12 cellular contexts compared by ENCODE assay signal in genomic region chr16:84746875-84747274, GRCh38. TPM values are rescaled to one million over a fixed set of nuclear protein-coding genes. Genes with fewer than 3 reads are reported as not detected.
DNase-seq lines count a peak whose midpoint lies in the region; ATAC-seq, FAIRE-seq and TF ChIP-seq lines count a peak whose summit lies in the region.
"Had no signal": no experiment of that assay in that cellular context is flagged by ENCODE, and none has a peak within 500 bp of the region (broad histone marks: within the 10 kb centered on the region; RNA-seq: fewer than 3 reads in every experiment).

No MANE protein-coding gene starts in this region.

- peaks cover 16% of the 10 kb centered on the region for H3K4me1 Mint-ChIP-seq in activated T-helper 17 cell treated with anti-CD3 and anti-CD28 coated beads, Interleukin-2, amount 50 U/mL, for 72 hours

- H3K9me3 Mint-ChIP-seq in activated T-helper 17 cell treated with anti-CD3 and anti-CD28 coated beads, Interleukin-2, amount 50 U/mL, for 72 hours = no peaks in the 10 kb centered on the region

- H3K36me3 ChIP-seq in GM06990 (ENCODE audit: control insufficient read depth, insufficient read depth, low read length) (peaks cover 3% of the 10 kb centered on the region; the same call in 1 of the 2 replicates), H1 (ENCODE audit: control insufficient read depth in 2 of 4, insufficient read depth in 4 of 4, low read length in 3 of 4) (peaks cover 0 to 17% (median 5%) of the 10 kb centered on the region in 4 experiments; a peak in 4 of 8 replicates)

- H3K4me3 ChIP-seq in GM06990 (replicated peaks; ENCODE audit: low read depth, low read length) (no peak overlapping the region), NB4 (ENCODE audit: low read depth, low read length) (no peak overlapping the region), H1 (ENCODE audit: extremely low read depth in 1 of 4, insufficient read depth in 2 of 4, low read depth in 3 of 4, low read length in 4 of 4) (no peak overlapping the region), retinal pigment epithelial cell (ENCODE audit: low read length) (no peak overlapping the region)

- no peak overlapping the region for H3K4ac ChIP-seq in H1 (replicated peaks; ENCODE audit: insufficient read length, low read depth, low read length)

- WGBS in H1 (ENCODE audit: extremely low coverage in 1 of 2, insufficient coverage in 1 of 2, insufficient read length in 1 of 2, insufficient replicate concordance in 2 of 2, low coverage in 1 of 2, low lambda C conversion rate in 2 of 2, missing lambda C conversion rate in 1 of 2), 2 experiments = 93% methylated on average over 11 of the region's 11 CpGs; no CpG with 5 or more reads in 1 of the 2 experiments

- H3K23ac ChIP-seq in H1 (ENCODE audit: insufficient read length) = no peak overlapping the region

- TF ChIP-seq POLR2A in NB4 (IDR thresholded peaks at IDR 0.05; ENCODE audit: extremely low read depth, insufficient read length) = no peak
- no peak for TF ChIP-seq POLR2A in H1 (IDR thresholded peaks at IDR 0.05; ENCODE audit: control extremely low read depth in 1 of 2, low read depth in 2 of 2, low read length in 2 of 2)

- no peak overlapping the region for H2AFZ ChIP-seq in H1 (ENCODE audit: low read length)

- no peak for ATAC-seq in activated T-helper 17 cell treated with anti-CD3 and anti-CD28 coated beads, Interleukin-2, amount 50 U/mL, for 72 hours (replicated peaks)
- ATAC-seq in stimulated activated naive CD8-positive, alpha-beta T cell treated with anti-CD3 and anti-CD28 coated beads, Interleukin-15, Interleukin-2, amounts not matched to agents 100 U/mL and 50 U/mL, for 24 hours = no peak

- no peak for TF ChIP-seq EP300 in H1 (IDR thresholded peaks at IDR 0.05; ENCODE audit: borderline replicate concordance in 1 of 2, low read depth in 2 of 2, low read length in 2 of 2)

- H3K79me1 ChIP-seq in H1 (ENCODE audit: low read depth, low read length) = peaks cover 6% of the 10 kb centered on the region

- no peaks in the 10 kb centered on the region for H3K27me3 Mint-ChIP-seq in activated T-helper 17 cell treated with anti-CD3 and anti-CD28 coated beads, Interleukin-2, amount 50 U/mL, for 72 hours

- H2BK120ac ChIP-seq in H1 (replicated peaks; ENCODE audit: low read depth, low read length) = no peak overlapping the region

- FAIRE-seq in H1 (lab: Jason Lieb, UNC) = no peak

- H3K23me2 ChIP-seq in H1 (ENCODE audit: low read depth, low read length) = no peaks in the 10 kb centered on the region

- H4K20me1 ChIP-seq in H1 (replicated peaks in 1 of 2; ENCODE audit: control insufficient read depth in 1 of 2, insufficient read depth in 2 of 2, low read length in 2 of 2) = peaks cover 17 to 24% of the 10 kb centered on the region in 2 experiments

- no peak overlapping the region for H3K18ac ChIP-seq in H1 (ENCODE audit: extremely low read depth, low read length)

- no peak overlapping the region for H3K14ac ChIP-seq in H1 (ENCODE audit: insufficient read length)

- DNase-seq in GM06990 (ENCODE audit: extremely low read depth, insufficient read length) (no peak), NB4 (ENCODE audit: low read depth) (peak; percentile 47), H1 (ENCODE audit: low read depth in 1 of 2, low spot score in 2 of 2) (no peak), retinal pigment epithelial cell (ENCODE audit: low read depth) (no peak), NCI-H2171 treated with DMSO at 0.1 percent for 48 hours (lab: John Stamatoyannopoulos, UW) (no peak)
- no peak for DNase-seq in stimulated activated naive CD8-positive, alpha-beta T cell treated with anti-CD3 and anti-CD28 coated beads, Interleukin-15, Interleukin-2, amounts not matched to agents 100 U/mL and 50 U/mL, for 24 hours
- DNase-seq: activated CD8-positive, alpha-beta memory T cell treated with anti-CD3 and anti-CD28 coated beads, Interleukin-2, amount 50 U/mL, for 48 hours; anterior cingulate cortex; NCI-H2029 treated with DMSO at 0.1 percent for 48 hours; stimulated activated CD4-positive, alpha-beta T cell treated with anti-CD3 and anti-CD28 coated beads, Interleukin-15, amount 100 ng/mL, for 24 hours; T-helper 9 cell had no signal

- no peak overlapping the region for H2AK5ac ChIP-seq in H1 (ENCODE audit: low read depth, low read length)

- POLR2A ChIA-PET in H1 (lab: Charles Lee; ENCODE audit: partially characterized antibody) = interaction anchor here (0.6 to 0.9 kb wide), 2 partner anchors 59 to 100 kb away, joined by 3 read pairs; no protein-coding TSS in a partner anchor

- H3K27me3 ChIP-seq in GM06990 (replicated peaks; ENCODE audit: control insufficient read depth, insufficient read depth, low read length) (no peaks in the 10 kb centered on the region), H1 (replicated peaks in 1 of 4; ENCODE audit: control insufficient read depth in 3 of 4, extremely low read depth in 1 of 4, insufficient read depth in 3 of 4, low read length in 3 of 4) (no peaks in the 10 kb centered on the region)

- no peak overlapping the region for H2BK15ac ChIP-seq in H1 (ENCODE audit: low read length)

- H2BK5ac ChIP-seq in H1 (ENCODE audit: low read depth, low read length) = no peak overlapping the region

- H4K91ac ChIP-seq in H1 (replicated peaks; ENCODE audit: insufficient read length, low read length) = no peak overlapping the region

- H3K56ac ChIP-seq in H1 (replicated peaks; ENCODE audit: insufficient read length, low read depth, low read length) = no peak overlapping the region

- H3K27ac ChIP-seq in H1 (ENCODE audit: low read depth, low read length) = no peak overlapping the region

- peaks cover 77% of the 10 kb centered on the region for H3K36me3 Mint-ChIP-seq in activated T-helper 17 cell treated with anti-CD3 and anti-CD28 coated beads, Interleukin-2, amount 50 U/mL, for 72 hours (ENCODE audit: low read depth)

- CTCF ChIA-PET in H1 (lab: Charles Lee; ENCODE audit: partially characterized antibody) = interaction anchor here (0.6 to 4.3 kb wide), 35 partner anchors 8 to 493 kb away, joined by 3 to 43 read pairs (median 4); no protein-coding TSS in a partner anchor

- no peak overlapping the region for H2BK12ac ChIP-seq in H1 (ENCODE audit: low read depth, low read length)

- no peak overlapping the region for H3K4me3 Mint-ChIP-seq in activated T-helper 17 cell treated with anti-CD3 and anti-CD28 coated beads, Interleukin-2, amount 50 U/mL, for 72 hours

- no peak overlapping the region for H3K4me2 ChIP-seq in H1 (ENCODE audit: insufficient read depth in 1 of 2, low read depth in 2 of 2, low read length in 2 of 2)

- H3K9me3 ChIP-seq in H1 (ENCODE audit: insufficient read depth in 2 of 2, low read depth in 1 of 2, low read length in 1 of 2) = no peaks in the 10 kb centered on the region

- no peak overlapping the region; a peak in 1 of 7 replicates for H3K9ac ChIP-seq in H1 (replicated peaks in 1 of 4; ENCODE audit: extremely low read depth in 1 of 4, low read depth in 3 of 4, low read length in 3 of 4)

- no peak; a peak in 1 of 4 replicates for TF ChIP-seq RAD21 in H1 (IDR thresholded peaks at IDR 0.05 in 1 of 2, conservative IDR thresholded peaks at IDR 0.05 in 1 of 2; ENCODE audit: low read depth in 2 of 2, low read length in 2 of 2)

- H3K79me2 ChIP-seq in H1 (ENCODE audit: control insufficient read depth in 1 of 2, insufficient read depth in 2 of 2, low read length in 2 of 2) = peaks cover 0 to 96% of the 10 kb centered on the region in 2 experiments; a peak in 3 of 4 replicates

- H3K27ac Mint-ChIP-seq in activated T-helper 17 cell treated with anti-CD3 and anti-CD28 coated beads, Interleukin-2, amount 50 U/mL, for 72 hours = no peak overlapping the region

- no peaks in the 10 kb centered on the region; a peak in 1 of 7 replicates for H3K4me1 ChIP-seq in H1 (replicated peaks in 1 of 4; ENCODE audit: control insufficient read depth in 3 of 4, insufficient read depth in 4 of 4, low read length in 3 of 4)

- no peak overlapping the region for H4K8ac ChIP-seq in H1 (ENCODE audit: extremely low read depth, insufficient read depth, low read length)

- no peak overlapping the region for H2BK20ac ChIP-seq in H1 (ENCODE audit: low read length)

- H4K5ac ChIP-seq in H1 (ENCODE audit: insufficient read length, low read depth, low read length) = no peak overlapping the region

- TF ChIP-seq CTCF in GM06990 (IDR thresholded peaks at IDR 0.05; ENCODE audit: insufficient read depth, low read length, poor library complexity, severe bottlenecking) (peak; percentile 21), NB4 (IDR thresholded peaks at IDR 0.05; ENCODE audit: low read depth, low read length) (peak; percentile 40), H1 (IDR thresholded peaks at IDR 0.05; ENCODE audit: control extremely low read depth in 1 of 3, insufficient read depth in 1 of 3, low read depth in 1 of 3, low read length in 3 of 3) (peak; percentile 43 to 63 (median 62)), retinal pigment epithelial cell (conservative IDR thresholded peaks at IDR 0.05; ENCODE audit: low read depth, low read length) (peak; percentile 47)

TF ChIP-seq in H1, 55 proteins besides CTCF, POLR2A, EP300 and RAD21:
- TF ChIP-seq CHD1 (IDR thresholded peaks at IDR 0.05; ENCODE audit: low read depth, low read length) (no peak), POU5F1 (IDR thresholded peaks at IDR 0.05; ENCODE audit: low read depth, low read length) (no peak)

RNA-seq across cellular contexts. Expression of gene USP10, which starts 47.1 kb away (rescaled TPM):
- 186 and 195 TPM in 2 replicates for total RNA-seq in H1 (2021; fragmentation: NEBNext Ultra II Directional; extraction: Animal tissue kit (Norgen Biotek cat#: 25700))
- 171 and 224 TPM in 2 replicates for polyA plus RNA-seq in H1 (2011; rRNA removed)
- polyA plus RNA-seq in H1 (2011; cell fraction: cytosol; rRNA removed) = 133 TPM
- 270 TPM for polyA plus RNA-seq in H1 (2011; cell fraction: nucleus; rRNA removed)
- polyA plus RNA-seq in H1 (2012, experiment 1 of 2) = 144 to 168 TPM (median 154 TPM) in 4 replicates
- 26.5 TPM for polyA plus RNA-seq in H1 (2012, experiment 2 of 2)
- polyA plus RNA-seq in H1 (2013, experiment 1 of 2) = 104 TPM
- 99.0 TPM for polyA plus RNA-seq in H1 (2013, experiment 2 of 2)
- polyA minus RNA-seq in H1 (2011; rRNA and poly(A)+ RNA removed) = 417 and 489 TPM in 2 replicates
- polyA minus RNA-seq in H1 (2011; cell fraction: cytosol; rRNA and poly(A)+ RNA removed) = 122 TPM
- polyA minus RNA-seq in H1 (2011; cell fraction: nucleus; rRNA and poly(A)+ RNA removed) = 124 TPM
- 100 to 1,000 TPM in 1 of 2 donors, 10 to 100 TPM in 1; 93.4 to 127 TPM for total RNA-seq in activated T-helper 17 cell treated with anti-CD3 and anti-CD28 coated beads, Interleukin-2, amount 50 U/mL, for 72 hours
